ENCODE assay signal across 22 cellular contexts in the genomic region with DNA sequence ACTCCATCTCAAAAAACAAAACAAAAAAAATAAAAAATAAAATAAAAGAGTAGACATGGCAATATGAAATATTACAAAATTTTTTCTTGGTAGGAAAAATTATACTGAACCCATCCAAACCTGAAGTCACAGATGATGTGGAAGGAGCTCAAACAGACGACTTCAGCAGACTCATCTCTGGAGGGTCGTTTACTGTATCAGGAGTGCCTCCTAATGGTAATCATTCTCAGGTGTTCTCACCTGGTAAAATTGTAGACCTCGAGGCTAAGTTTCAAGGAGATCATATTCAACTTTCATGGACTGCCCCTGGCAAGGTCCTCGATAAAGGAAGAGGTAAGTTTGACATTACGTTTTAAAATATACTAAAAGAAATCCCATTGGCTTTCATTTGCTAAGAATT.
"Had no signal": no experiment of that assay in that cellular context is flagged by ENCODE, and none has a peak within 500 bp of the region (broad histone marks: within the 10 kb centered on the region; RNA-seq: fewer than 3 reads in every experiment).

No MANE protein-coding gene starts in this region.

- DNase-seq: activated CD4-positive, alpha-beta T cell treated with anti-CD3 and anti-CD28 coated beads, Interleukin-2, amount 10 ng/mL, durations not matched to agents 24 days and 14 days; activated CD4-positive, CD25-positive, alpha-beta regulatory T cell; activated CD8-positive, alpha-beta T cell treated with anti-CD3 and anti-CD28 coated beads for 36 hours; activated naive CD4-positive, alpha-beta T cell treated with anti-CD3 and anti-CD28 coated beads for 36 hours; activated T-cell treated with anti-CD3 and anti-CD28 coated beads, Interleukin-2, amount 50 U/mL, for 24 hours; body of pancreas; caudate nucleus; effector memory CD8-positive, alpha-beta T cell; foreskin melanocyte; glutamatergic neuron; hypothalamus; immature natural killer cell; naive B cell; retina; spleen; stimulated activated naive B cell treated with anti-CD40 and anti-IgM and Interleukin-4, amounts not matched to agents 10 μg/mL and 1 μg/mL and 100 μg/mL, for 72 hours; T-helper 9 cell; thyroid gland had no signal

- H3K4me1 ChIP-seq: body of pancreas, spleen, thyroid gland had no signal

- H3K36me3 Mint-ChIP-seq: immature natural killer cell; memory B cell; naive B cell; stimulated activated naive B cell treated with anti-CD40 and anti-IgM and Interleukin-4, amounts not matched to agents 10 μg/mL and 1 μg/mL and 100 μg/mL, for 72 hours had no signal

- H3K27me3 ChIP-seq: body of pancreas, spleen, thyroid gland had no signal

- H3K36me3 ChIP-seq: spleen, thyroid gland had no signal

- H3K27ac Mint-ChIP-seq: activated CD4-positive, alpha-beta T cell treated with anti-CD3 and anti-CD28 coated beads, Interleukin-2, amount 10 ng/mL, durations not matched to agents 24 days and 14 days; activated CD8-positive, alpha-beta T cell treated with anti-CD3 and anti-CD28 coated beads for 36 hours; activated naive CD4-positive, alpha-beta T cell treated with anti-CD3 and anti-CD28 coated beads for 36 hours; activated T-cell treated with anti-CD3 and anti-CD28 coated beads, Interleukin-2, amount 50 U/mL, for 24 hours; immature natural killer cell; naive B cell; stimulated activated naive B cell treated with anti-CD40 and anti-IgM and Interleukin-4, amounts not matched to agents 10 μg/mL and 1 μg/mL and 100 μg/mL, for 72 hours had no signal

- H3K4me1 Mint-ChIP-seq: activated CD4-positive, alpha-beta T cell treated with anti-CD3 and anti-CD28 coated beads, Interleukin-2, amount 10 ng/mL, durations not matched to agents 24 days and 14 days; immature natural killer cell; neural crest cell had no signal

- ATAC-seq: activated CD8-positive, alpha-beta T cell treated with anti-CD3 and anti-CD28 coated beads for 36 hours; body of pancreas; effector memory CD8-positive, alpha-beta T cell; mucosa of descending colon; stimulated activated naive B cell treated with anti-CD40 and anti-IgM and Interleukin-4, amounts not matched to agents 10 μg/mL and 1 μg/mL and 100 μg/mL, for 72 hours had no signal

- H3K4me3 Mint-ChIP-seq: activated CD4-positive, alpha-beta T cell treated with anti-CD3 and anti-CD28 coated beads, Interleukin-2, amount 10 ng/mL, durations not matched to agents 24 days and 14 days; activated CD8-positive, alpha-beta T cell treated with anti-CD3 and anti-CD28 coated beads for 36 hours; activated naive CD4-positive, alpha-beta T cell treated with anti-CD3 and anti-CD28 coated beads for 36 hours; activated T-cell treated with anti-CD3 and anti-CD28 coated beads, Interleukin-2, amount 50 U/mL, for 24 hours; effector memory CD8-positive, alpha-beta T cell; immature natural killer cell; memory B cell; naive B cell; neural crest cell; stimulated activated naive B cell treated with anti-CD40 and anti-IgM and Interleukin-4, amounts not matched to agents 10 μg/mL and 1 μg/mL and 100 μg/mL, for 72 hours had no signal

- H3K9me3 Mint-ChIP-seq: activated CD4-positive, alpha-beta T cell treated with anti-CD3 and anti-CD28 coated beads, Interleukin-2, amount 10 ng/mL, durations not matched to agents 24 days and 14 days; activated CD8-positive, alpha-beta T cell treated with anti-CD3 and anti-CD28 coated beads for 36 hours; activated naive CD4-positive, alpha-beta T cell treated with anti-CD3 and anti-CD28 coated beads for 36 hours; activated T-cell treated with anti-CD3 and anti-CD28 coated beads, Interleukin-2, amount 50 U/mL, for 24 hours; effector memory CD8-positive, alpha-beta T cell; immature natural killer cell; memory B cell; naive B cell; neural crest cell; stimulated activated naive B cell treated with anti-CD40 and anti-IgM and Interleukin-4, amounts not matched to agents 10 μg/mL and 1 μg/mL and 100 μg/mL, for 72 hours had no signal

- H3K27me3 Mint-ChIP-seq: activated CD4-positive, alpha-beta T cell treated with anti-CD3 and anti-CD28 coated beads, Interleukin-2, amount 10 ng/mL, durations not matched to agents 24 days and 14 days; activated CD8-positive, alpha-beta T cell treated with anti-CD3 and anti-CD28 coated beads for 36 hours; activated T-cell treated with anti-CD3 and anti-CD28 coated beads, Interleukin-2, amount 50 U/mL, for 24 hours; effector memory CD8-positive, alpha-beta T cell; memory B cell; naive B cell had no signal

- H3K4me3 ChIP-seq: body of pancreas, mucosa of descending colon, spleen, thyroid gland had no signal

- H3K9me3 ChIP-seq: body of pancreas, mucosa of descending colon, spleen, thyroid gland had no signal

- H3K27ac ChIP-seq: body of pancreas, epithelial cell of prostate, spleen, thyroid gland had no signal
